28 cellular contexts compared by ENCODE assay signal in genomic region chr5:68436686-68437520, GRCh38.
DNase-seq lines count a peak whose midpoint lies in the region; ATAC-seq, FAIRE-seq and TF ChIP-seq lines count a peak whose summit lies in the region.
"Had no signal": no experiment of that assay in that cellular context is flagged by ENCODE, and none has a peak within 500 bp of the region (broad histone marks: within the 10 kb centered on the region; RNA-seq: fewer than 3 reads in every experiment).

No MANE protein-coding gene starts in this region.

- H3K36me3 ChIP-seq in GM12878 (ENCODE audit: control insufficient read depth in 2 of 2, insufficient read depth in 2 of 2, low read length in 1 of 2) (no peaks in the 10 kb centered on the region), smooth muscle cell (ENCODE audit: low read depth) (no peaks in the 10 kb centered on the region)
- H3K36me3 ChIP-seq in CD8-positive, alpha-beta memory T cell (ENCODE audit: insufficient read depth, low read length) = no peaks in the 10 kb centered on the region
- H3K36me3 ChIP-seq: spleen, thyroid gland had no signal

- SMC1A ChIA-PET in GM12878 (lab: Charles Lee; ENCODE audit: uncharacterized antibody, unreplicated experiment) = interaction anchor here (0.8 to 11.8 kb wide), 12 partner anchors 9 to 225 kb away, joined by 3 to 266 read pairs (median 3); no protein-coding TSS in a partner anchor

- no peaks in the 10 kb centered on the region for H3K36me3 Mint-ChIP-seq in CD8-positive, alpha-beta memory T cell

- H3K9me3 Mint-ChIP-seq in CD8-positive, alpha-beta memory T cell = no peaks in the 10 kb centered on the region
- H3K9me3 Mint-ChIP-seq: activated B cell treated with CpG ODN at 0.5 μM for 24 hours had no signal

- no peaks in the 10 kb centered on the region for H3K27me3 Mint-ChIP-seq in CD8-positive, alpha-beta memory T cell
- H3K27me3 Mint-ChIP-seq: activated B cell treated with CpG ODN at 0.5 μM for 24 hours, B cell had no signal

- POLR2A ChIA-PET in GM12878 (lab: Charles Lee) = interaction anchor here (0.5 to 7.4 kb wide), 5 partner anchors 9 to 150 kb away, joined by 3 to 69 read pairs (median 6); no protein-coding TSS in a partner anchor
- POLR2A ChIA-PET in CD8-positive, alpha-beta memory T cell (lab: Charles Lee) = no interaction called here

- in situ Hi-C loops in GM12878 (cut with MboI) = no loop called here

- no peak overlapping the region for H3K9ac ChIP-seq in GM12878 (ENCODE audit: control insufficient read depth, insufficient read depth, low read length)
- H3K9ac ChIP-seq in smooth muscle cell (ENCODE audit: low read depth) = peak overlapping the region; percentile 6

- H4K20me1 ChIP-seq in GM12878 (ENCODE audit: control insufficient read depth, insufficient read depth) (no peaks in the 10 kb centered on the region), smooth muscle cell (ENCODE audit: low read depth) (no peaks in the 10 kb centered on the region)

- H3K79me2 ChIP-seq in GM12878 (ENCODE audit: control insufficient read depth, insufficient read depth, low read length) (no peaks in the 10 kb centered on the region; the same call in 1 of the 2 replicates), smooth muscle cell (ENCODE audit: low read depth) (no peaks in the 10 kb centered on the region)
- H3K79me2 ChIP-seq: hepatocyte had no signal

- H3K4me3 ChIP-seq in GM12878 (no peak overlapping the region), smooth muscle cell (no peak overlapping the region)
- H3K4me3 ChIP-seq in CD8-positive, alpha-beta memory T cell (ENCODE audit: low read length) = no peak overlapping the region
- H3K4me3 ChIP-seq: dorsolateral prefrontal cortex, hepatocyte, SK-N-MC, spleen, thyroid gland had no signal

- H3K27me3 ChIP-seq in GM12878 (replicated peaks in 1 of 2; ENCODE audit: control insufficient read depth in 2 of 2, insufficient read depth in 2 of 2, low read length in 1 of 2) = no peaks in the 10 kb centered on the region
- H3K27me3 ChIP-seq in smooth muscle cell (ENCODE audit: low read depth) = no peaks in the 10 kb centered on the region
- no peaks in the 10 kb centered on the region for H3K27me3 ChIP-seq in CD8-positive, alpha-beta memory T cell (ENCODE audit: insufficient read depth, low read length, poor library complexity, severe bottlenecking)
- H3K27me3 ChIP-seq: dorsolateral prefrontal cortex, hepatocyte, spleen, thyroid gland had no signal

- DNase-seq in NCI-H2171 treated with DMSO at 0.1 percent for 48 hours (lab: John Stamatoyannopoulos, UW) (peak; percentile 11), NCI-H2171 (lab: John Stamatoyannopoulos, UW) (no peak), GM12878 (ENCODE audit: low read depth, low spot score) (no peak), islet precursor cell (peak; percentile 60), smooth muscle cell (lab: John Stamatoyannopoulos, UW; ENCODE audit: unreplicated experiment) (no peak), caudate nucleus (lab: John Stamatoyannopoulos, UW) (no peak), Right ventricle myocardium inferior (ENCODE audit: missing footprints) (no peak)
- DNase-seq in CD8-positive, alpha-beta memory T cell = no peak
- DNase-seq: activated B cell treated with CpG ODN at 0.5 μM for 24 hours; activated CD4-positive, alpha-beta T cell treated with anti-CD3 and anti-CD28 coated beads, Interleukin-2, amount 50 U/mL, for 4 hours; activated CD8-positive, alpha-beta memory T cell treated with anti-CD3 and anti-CD28 coated beads, Interleukin-2, amount 50 U/mL, for 48 hours; activated effector memory CD4-positive, alpha-beta T cell treated with Interleukin-2 at 50 U/mL for 16 hours; Calu3; dorsolateral prefrontal cortex; EL; foreskin fibroblast; GOT3; NCI-H1105 treated with DMSO at 0.1 percent for 48 hours; NCI-H2081; NCI-H510A; spleen; stimulated activated CD4-positive, alpha-beta T cell treated with anti-CD3 and anti-CD28 coated beads, Interleukin-4, amount 100 ng/mL, for 1 hour; stimulated activated naive CD4-positive, alpha-beta T cell treated with Interleukin-2 at 50 U/mL for 16 hours; thyroid gland had no signal

- no peak for ATAC-seq in GM12878
- no peak for ATAC-seq in Right ventricle myocardium inferior

- intact Hi-C loops in GM12878 (cut with micrococcal nuclease; ENCODE audit: unreplicated experiment) (no loop called here), Right ventricle myocardium inferior (cut with DNase I) (no loop called here)

- H3K4me3 Mint-ChIP-seq in CD8-positive, alpha-beta memory T cell = no peak overlapping the region
- H3K4me3 Mint-ChIP-seq: activated B cell treated with CpG ODN at 0.5 μM for 24 hours, B cell, neural crest cell had no signal

- peak overlapping the region in 2 of 8 donors; percentile 25 to 49 for H3K27ac Mint-ChIP-seq in CD8-positive, alpha-beta memory T cell
- H3K27ac Mint-ChIP-seq: B cell had no signal

- RAD21 ChIA-PET in GM12878 (lab: Charles Lee; ENCODE audit: unreplicated experiment) = interaction anchor here (0.7 to 14.5 kb wide), 8 partner anchors 10 to 150 kb away, joined by 3 to 190 read pairs (median 4); no protein-coding TSS in a partner anchor

- CTCF ChIA-PET in GM12878 (lab: Yijun Ruan, JAX) = interaction anchor here (1.6 to 11.5 kb wide), 4 partner anchors 9 to 150 kb away, joined by 5 to 97 read pairs (median 63); no protein-coding TSS in a partner anchor
- CTCF ChIA-PET in CD8-positive, alpha-beta memory T cell (lab: Charles Lee) = interaction anchor here (4.2 kb wide), 1 partner anchor 150 kb away, joined by 23 read pairs; no protein-coding TSS in a partner anchor

- no peak for TF ChIP-seq EP300 in GM12878 (IDR thresholded peaks at IDR 0.05; ENCODE audit: borderline replicate concordance in 1 of 2, control insufficient read depth in 1 of 2, low read depth in 2 of 2, low read length in 2 of 2)

- 0 out of 2 replicates have a peak, but pooled peaks have one; percentile 10 for TF ChIP-seq RAD21 in GM12878 (IDR thresholded peaks at IDR 0.05; ENCODE audit: insufficient read depth, low read depth, low read length)

- H3K27ac ChIP-seq in GM12878 (ENCODE audit: control insufficient read depth, insufficient read depth) (no peak overlapping the region), smooth muscle cell (ENCODE audit: low read depth) (peak overlapping the region; percentile 97), caudate nucleus (ENCODE audit: low read depth, low read length) (no peak overlapping the region)
- no peak overlapping the region for H3K27ac ChIP-seq in CD8-positive, alpha-beta memory T cell (ENCODE audit: low read depth, low read length)
- H3K27ac ChIP-seq: dorsolateral prefrontal cortex, hepatocyte, SK-N-MC, thyroid gland had no signal

- no TSS peak for BruUV-seq in GM12878 (replicated peaks; lab: Mats Ljungman, UMichigan)

- no peak for TF ChIP-seq CTCF in GM12878 (IDR thresholded peaks at IDR 0.05 in 2 of 3, conservative IDR thresholded peaks at IDR 0.05 in 1 of 3; ENCODE audit: control insufficient read depth in 2 of 3, extremely low read depth in 1 of 3, insufficient read depth in 1 of 3, low read depth in 3 of 3, low read length in 3 of 3)
- no peak for TF ChIP-seq CTCF in smooth muscle cell (IDR thresholded peaks at IDR 0.05; ENCODE audit: borderline replicate concordance, insufficient read depth, poor library complexity, severe bottlenecking)

- H2AFZ ChIP-seq in GM12878 (ENCODE audit: control insufficient read depth, low read depth, low read length) = peak overlapping the region; percentile 31; the same call in 1 of the 2 replicates
- no peak overlapping the region for H2AFZ ChIP-seq in smooth muscle cell (ENCODE audit: low read depth)
- H2AFZ ChIP-seq: hepatocyte had no signal

- TF ChIP-seq POLR2A in GM12878 (IDR thresholded peaks at IDR 0.05; ENCODE audit: low read depth, low read length) = no peak

- H3K4me1 Mint-ChIP-seq in CD8-positive, alpha-beta memory T cell = peaks cover 40 to 52% (median 51%) of the 10 kb centered on the region in 3 donors

- FAIRE-seq in GM12878 (lab: Jason Lieb, UNC) = no peak

- 79% methylated on average over 3 of the region's 3 CpGs for WGBS in GM12878 (ENCODE audit: insufficient coverage, insufficient replicate concordance, low lambda C conversion rate, missing lambda C conversion rate)
- 58% methylated on average over 3 of the region's 3 CpGs for WGBS in smooth muscle cell (ENCODE audit: low lambda C conversion rate)

- H3K4me2 ChIP-seq in GM12878 (ENCODE audit: control insufficient read depth, insufficient read depth) = no peak overlapping the region
- no peak overlapping the region for H3K4me2 ChIP-seq in smooth muscle cell
- H3K4me2 ChIP-seq: hepatocyte had no signal

- peaks cover 1% of the 10 kb centered on the region; the same call in 2 of the 3 replicates for H3K9me3 ChIP-seq in GM12878 (replicated peaks; ENCODE audit: control insufficient read depth, insufficient read depth, low read length)
- H3K9me3 ChIP-seq in smooth muscle cell (replicated peaks; ENCODE audit: low read depth) = no peaks in the 10 kb centered on the region
- no peaks in the 10 kb centered on the region for H3K9me3 ChIP-seq in CD8-positive, alpha-beta memory T cell (ENCODE audit: low read length)
- H3K9me3 ChIP-seq: spleen, thyroid gland had no signal

- H3F3A ChIP-seq in smooth muscle cell (ENCODE audit: low read depth) = peaks cover 8% of the 10 kb centered on the region

- peaks cover 58% of the 10 kb centered on the region for H3K4me1 ChIP-seq in GM12878 (ENCODE audit: control insufficient read depth, insufficient read depth, low read length)
- H3K4me1 ChIP-seq in smooth muscle cell (ENCODE audit: low read depth) = no peaks in the 10 kb centered on the region
- peaks cover 33% of the 10 kb centered on the region for H3K4me1 ChIP-seq in CD8-positive, alpha-beta memory T cell (ENCODE audit: insufficient read depth, low read length)

TF ChIP-seq in GM12878, 131 proteins besides CTCF, POLR2A, EP300 and RAD21:
- TF ChIP-seq RAD51 (IDR thresholded peaks at IDR 0.05) (0 out of 2 replicates have a peak, but pooled peaks have one; percentile 28), ASH2L (IDR thresholded peaks at IDR 0.05; ENCODE audit: borderline replicate concordance, low read depth) (no peak), CBX5 (IDR thresholded peaks at IDR 0.05; ENCODE audit: low read depth) (no peak), SP1 (IDR thresholded peaks at IDR 0.05; ENCODE audit: low read depth, low read length) (no peak)

Comparison
In these comparisons a context has a peak if more than half of its experiments do, and no peak if none do; other contexts are left out.
1. DNase-seq: peak in NCI-H2171 treated with DMSO at 0.1 percent for 48 hours (single experiment) and islet precursor cell (single experiment); none in NCI-H2171 (single experiment), GM12878 (single experiment), smooth muscle cell (single experiment), CD8-positive, alpha-beta memory T cell (0 of 5), caudate nucleus (0 of 61) and Right ventricle myocardium inferior (single experiment).